ENCODE assay signal across 8 cellular contexts in genomic region chr3:149487598-149488197, GRCh38. TPM values are rescaled to one million over a fixed set of nuclear protein-coding genes. Genes with fewer than 3 reads are reported as not detected.
DNase-seq lines count a peak whose midpoint lies in the region; ATAC-seq and TF ChIP-seq lines count a peak whose summit lies in the region.

No MANE protein-coding gene starts in this region.

- ATAC-seq in GM19397 (IDR thresholded peaks at IDR 0.05; ENCODE audit: unreplicated experiment) = peak; percentile 79
- peak; percentile 50 for ATAC-seq in activated T-helper 17 cell treated with anti-CD3 and anti-CD28 coated beads, Interleukin-2, amount 50 U/mL, for 72 hours (replicated peaks)

- H3K4me1 Mint-ChIP-seq in activated T-helper 17 cell treated with anti-CD3 and anti-CD28 coated beads, Interleukin-2, amount 50 U/mL, for 72 hours = no peaks in the 10 kb centered on the region
- no peaks in the 10 kb centered on the region for H3K4me1 Mint-ChIP-seq in progenitor cell of endocrine pancreas (ENCODE audit: low read depth)

- no peak overlapping the region for H3K27ac ChIP-seq in DOHH2 (ENCODE audit: low read depth, low read length)
- no peak overlapping the region for H3K27ac ChIP-seq in esophagus muscularis mucosa (replicated peaks in 1 of 4)

- 73% methylated on average over 6 of the region's 6 CpGs for WGBS in esophagus muscularis mucosa

- no peak overlapping the region for H3K4me3 Mint-ChIP-seq in activated T-helper 17 cell treated with anti-CD3 and anti-CD28 coated beads, Interleukin-2, amount 50 U/mL, for 72 hours
- no peak overlapping the region for H3K4me3 Mint-ChIP-seq in progenitor cell of endocrine pancreas (ENCODE audit: low read depth)

- TF ChIP-seq EP300 in esophagus muscularis mucosa (IDR thresholded peaks at IDR 0.05) = no peak

- no peaks in the 10 kb centered on the region for H3K9me2 ChIP-seq in DOHH2 (replicated peaks; ENCODE audit: control insufficient read depth, low read length)

- H3K79me2 ChIP-seq in DOHH2 (ENCODE audit: control insufficient read depth, low read length) = no peaks in the 10 kb centered on the region

- H3K9me3 ChIP-seq in DOHH2 (ENCODE audit: control insufficient read depth, insufficient read depth, low read length) (no peaks in the 10 kb centered on the region), esophagus muscularis mucosa (no peaks in the 10 kb centered on the region)

- peaks cover 1% of the 10 kb centered on the region; the same call in 1 of the 2 replicates for H3K27me3 ChIP-seq in DOHH2 (ENCODE audit: control insufficient read depth, low read length)
- no peaks in the 10 kb centered on the region for H3K27me3 ChIP-seq in esophagus muscularis mucosa

- H3K4me1 ChIP-seq in DOHH2 (ENCODE audit: control insufficient read depth, low read length) (no peaks in the 10 kb centered on the region), esophagus muscularis mucosa (peaks cover 0 to 9% (median 4%) of the 10 kb centered on the region in 4 donors)

- H3K27ac Mint-ChIP-seq in activated T-helper 17 cell treated with anti-CD3 and anti-CD28 coated beads, Interleukin-2, amount 50 U/mL, for 72 hours = no peak overlapping the region
- H3K27ac Mint-ChIP-seq in progenitor cell of endocrine pancreas = no peak overlapping the region

- TF ChIP-seq POLR2A in esophagus muscularis mucosa (IDR thresholded peaks at IDR 0.05; ENCODE audit: low read depth) = no peak

- H3K4me3 ChIP-seq in DOHH2 (ENCODE audit: low read length) = no peak overlapping the region
- H3K4me3 ChIP-seq in Jurkat, Clone E6-1 (ENCODE audit: low read length) = no peak overlapping the region
- no peak overlapping the region for H3K4me3 ChIP-seq in esophagus muscularis mucosa

- H3F3A ChIP-seq in DOHH2 (ENCODE audit: control insufficient read depth, insufficient read depth) = no peaks in the 10 kb centered on the region

- H3K27me3 Mint-ChIP-seq in activated T-helper 17 cell treated with anti-CD3 and anti-CD28 coated beads, Interleukin-2, amount 50 U/mL, for 72 hours = peaks cover 12% of the 10 kb centered on the region
- H3K27me3 Mint-ChIP-seq in progenitor cell of endocrine pancreas = no peaks in the 10 kb centered on the region

- intact Hi-C loops in esophagus muscularis mucosa (cut with DNase I) = loop anchor here (10.0 kb wide), 2 partner anchors 213 to 373 kb away; no protein-coding TSS in a partner anchor

- peak; percentile 88 for TF ChIP-seq CTCF in DOHH2 (IDR thresholded peaks at IDR 0.05; ENCODE audit: low read depth, low read length, poor library complexity, severe bottlenecking)
- TF ChIP-seq CTCF in progenitor cell of endocrine pancreas (IDR thresholded peaks at IDR 0.05; ENCODE audit: unreplicated experiment) = peak; percentile 53
- peak in 1 of 3 experiments; percentile 12 for TF ChIP-seq CTCF in esophagus muscularis mucosa (IDR thresholded peaks at IDR 0.05)

- DNase-seq in Jurkat, Clone E6-1 (ENCODE audit: low read depth, low spot score) = peak; percentile 42
- peak; percentile 18 for DNase-seq in progenitor cell of endocrine pancreas (ENCODE audit: low spot score, unreplicated experiment)
- no peak for DNase-seq in kidney glomerular epithelial cell (lab: John Stamatoyannopoulos, UW)
- DNase-seq in globus pallidus (ENCODE audit: low spot score) = no peak
- DNase-seq in esophagus muscularis mucosa (ENCODE audit: extremely low spot score) = no peak

- H3K36me3 ChIP-seq in DOHH2 (ENCODE audit: control insufficient read depth, low read length) (no peaks in the 10 kb centered on the region), esophagus muscularis mucosa (no peaks in the 10 kb centered on the region)

- H4K20me1 ChIP-seq in DOHH2 (ENCODE audit: control insufficient read depth, insufficient read depth, low read depth, low read length) = no peaks in the 10 kb centered on the region

- no peak overlapping the region for H3K4me2 ChIP-seq in DOHH2 (ENCODE audit: low read length)

- H3K9me3 Mint-ChIP-seq in activated T-helper 17 cell treated with anti-CD3 and anti-CD28 coated beads, Interleukin-2, amount 50 U/mL, for 72 hours = no peaks in the 10 kb centered on the region
- no peaks in the 10 kb centered on the region for H3K9me3 Mint-ChIP-seq in progenitor cell of endocrine pancreas (ENCODE audit: low read depth)

- no peaks in the 10 kb centered on the region for H3K36me3 Mint-ChIP-seq in activated T-helper 17 cell treated with anti-CD3 and anti-CD28 coated beads, Interleukin-2, amount 50 U/mL, for 72 hours (ENCODE audit: low read depth)
- peaks cover 46% of the 10 kb centered on the region for H3K36me3 Mint-ChIP-seq in progenitor cell of endocrine pancreas (ENCODE audit: insufficient read depth)

RNA-seq across cellular contexts. Expression of gene TM4SF4, which starts 13.2 kb away (rescaled TPM):
- not detected for polyA plus RNA-seq in Jurkat, Clone E6-1 (2012; ENCODE audit: insufficient read depth, insufficient read length)
- total RNA-seq in activated T-helper 17 cell treated with anti-CD3 and anti-CD28 coated beads, Interleukin-2, amount 50 U/mL, for 72 hours = not detected
- total RNA-seq in progenitor cell of endocrine pancreas = 314 and 357 TPM in 2 replicates
- 1 to 10 TPM in 2 of 4 donors, under 1 TPM in 1, not detected in 1; 0.11 to 5.5 (median 2.7) TPM for total RNA-seq in esophagus muscularis mucosa

Comparison
In these comparisons a context has a peak if more than half of its experiments do, and no peak if none do; other contexts are left out.
1. DNase-seq: peak in Jurkat, Clone E6-1 (single experiment) and progenitor cell of endocrine pancreas (single experiment); none in kidney glomerular epithelial cell (single experiment), globus pallidus (single experiment) and esophagus muscularis mucosa (single experiment).
2. RNA of gene TM4SF4, which starts 13.2 kb away (total RNA-seq): 314 to 357 TPM in progenitor cell of endocrine pancreas; 0.11 to 5.5 TPM in esophagus muscularis mucosa and not detected in activated T-helper 17 cell treated with anti-CD3 and anti-CD28 coated beads, Interleukin-2, amount 50 U/mL, for 72 hours; every median in the first group is over 10 times any median in the second.